In the genomic region with DNA sequence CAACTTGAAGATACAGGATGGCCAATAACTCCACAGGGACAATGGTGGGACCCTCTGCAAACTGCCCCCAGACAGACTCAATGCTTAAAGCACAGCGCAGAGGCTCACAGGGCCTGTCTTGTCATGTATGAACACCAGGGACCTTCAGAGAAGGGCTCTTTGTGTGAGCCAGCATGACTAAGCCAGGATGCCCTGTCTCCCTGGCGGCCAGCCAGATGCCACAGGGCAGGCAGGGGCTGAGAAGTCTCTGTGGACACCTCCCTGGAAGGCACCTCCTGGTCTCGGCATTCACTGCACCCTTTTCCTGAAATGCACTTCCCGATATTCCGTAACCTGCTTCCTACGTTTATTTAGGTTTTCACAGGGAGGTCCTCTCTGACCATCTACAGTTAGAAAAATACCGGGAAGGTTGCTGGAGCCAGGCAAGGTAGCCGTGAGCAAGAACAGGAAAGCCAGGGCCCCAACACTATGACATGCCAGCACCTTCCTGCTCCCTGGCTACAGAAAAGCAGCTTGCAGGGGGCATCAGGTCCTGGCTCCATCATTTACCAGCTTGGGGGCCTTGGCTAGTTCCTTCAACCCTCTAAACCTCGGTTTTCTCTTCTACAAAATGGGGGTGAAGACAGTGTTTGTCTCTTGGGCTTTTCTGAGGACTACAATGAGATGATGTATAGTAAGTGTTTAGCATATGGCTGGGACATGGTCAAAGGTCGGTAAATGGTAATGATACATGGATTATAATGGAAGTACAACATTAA, we compare ENCODE assay signal across 8 cellular contexts.
DNase-seq lines count a peak whose midpoint lies in the region; TF ChIP-seq lines count a peak whose summit lies in the region.
"Had no signal": no experiment of that assay in that cellular context is flagged by ENCODE, and none has a peak within 500 bp of the region (broad histone marks: within the 10 kb centered on the region; RNA-seq: fewer than 3 reads in every experiment).

No MANE protein-coding gene starts in this region.

- no peak overlapping the region for H3K23ac ChIP-seq in neuronal stem cell (ENCODE audit: low read depth, low read length, poor library complexity)

- H3K9me3 ChIP-seq in breast epithelium (no peaks in the 10 kb centered on the region), neuronal stem cell (replicated peaks in 1 of 2; ENCODE audit: control insufficient read depth in 2 of 2, insufficient read depth in 1 of 2, low read depth in 1 of 2, low read length in 2 of 2) (no peaks in the 10 kb centered on the region)
- H3K9me3 ChIP-seq: ascending aorta had no signal

- peak overlapping the region; percentile 17 for H3K9ac ChIP-seq in neuronal stem cell (ENCODE audit: low read depth, low read length, poor library complexity)

- H3K4me3 ChIP-seq in breast epithelium (no peak overlapping the region), neuronal stem cell (ENCODE audit: low read length in 2 of 2) (no peak overlapping the region)
- H3K4me3 ChIP-seq: ascending aorta had no signal

- H2AFZ ChIP-seq in neuronal stem cell (ENCODE audit: low read length) = no peak overlapping the region

- no peaks in the 10 kb centered on the region for H3K79me1 ChIP-seq in neuronal stem cell (ENCODE audit: low read depth, low read length)

- H3K27ac ChIP-seq in breast epithelium = no peak overlapping the region
- H3K27ac ChIP-seq in neuronal stem cell (replicated peaks; ENCODE audit: low read length) = no peak overlapping the region
- H3K27ac ChIP-seq: ascending aorta had no signal

- H2BK120ac ChIP-seq in neuronal stem cell (ENCODE audit: low read depth, low read length) = no peak overlapping the region

- H3K27me3 ChIP-seq in breast epithelium (no peaks in the 10 kb centered on the region), neuronal stem cell (ENCODE audit: control insufficient read depth in 3 of 3, insufficient read depth in 3 of 3, low read depth in 1 of 3, low read length in 3 of 3) (no peaks in the 10 kb centered on the region)
- H3K27me3 ChIP-seq: ascending aorta had no signal

- TF ChIP-seq CTCF in breast epithelium (IDR thresholded peaks at IDR 0.05) = peak in 1 of 3 donors; percentile 39

- no peak overlapping the region for H2AK5ac ChIP-seq in neuronal stem cell (ENCODE audit: low read depth, low read length)

- H3K4ac ChIP-seq in neuronal stem cell (ENCODE audit: low read length) = no peak overlapping the region

- H4K91ac ChIP-seq in neuronal stem cell (ENCODE audit: low read depth, low read length, poor library complexity) = no peak overlapping the region

- peak; percentile 62 for DNase-seq in DMS79 treated with DMSO at 0.1 percent for 48 hours (lab: John Stamatoyannopoulos, UW)
- peak; percentile 37 for DNase-seq in MV-4-11 (lab: John Stamatoyannopoulos, UW)
- DNase-seq in breast epithelium (ENCODE audit: low spot score in 2 of 2) = peak; percentile 70 to 77
- DNase-seq in neuronal stem cell (ENCODE audit: low spot score) = no peak
- no peak for DNase-seq in NCI-H187 treated with DMSO at 0.1 percent for 48 hours (lab: John Stamatoyannopoulos, UW)
- no peak for DNase-seq in NOMO-1 (lab: John Stamatoyannopoulos, UW; ENCODE audit: unreplicated experiment in 2 of 2)
- no peak for DNase-seq in stimulated activated CD4-positive, alpha-beta T cell treated with anti-CD3 and anti-CD28 coated beads, Interleukin-2, amount 100 ng/mL, for 48 hours

- no peak overlapping the region for H2BK15ac ChIP-seq in neuronal stem cell (ENCODE audit: low read length)

- no peak overlapping the region for H3K4me2 ChIP-seq in neuronal stem cell (ENCODE audit: insufficient read depth, low read length, poor library complexity, severe bottlenecking)

- H3K14ac ChIP-seq in neuronal stem cell (ENCODE audit: low read length) = peak overlapping the region; percentile 12

- no peak overlapping the region for H4K8ac ChIP-seq in neuronal stem cell (ENCODE audit: low read depth, low read length)

- TF ChIP-seq POLR2A in breast epithelium (IDR thresholded peaks at IDR 0.05) = no peak

- H3K4me1 ChIP-seq in breast epithelium = peaks cover 0 to 4% of the 10 kb centered on the region in 2 donors
- peaks cover 0 to 4% of the 10 kb centered on the region in 2 donors for H3K4me1 ChIP-seq in neuronal stem cell (ENCODE audit: control insufficient read depth in 2 of 2, insufficient read depth in 1 of 2, low read depth in 1 of 2, low read length in 2 of 2)

- H3K36me3 ChIP-seq in breast epithelium (no peaks in the 10 kb centered on the region), neuronal stem cell (replicated peaks in 1 of 2; ENCODE audit: control insufficient read depth in 2 of 2, insufficient read depth in 2 of 2, low read length in 2 of 2) (no peaks in the 10 kb centered on the region)
- H3K36me3 ChIP-seq: ascending aorta had no signal

- WGBS in neuronal stem cell (ENCODE audit: extremely low coverage in 2 of 2, insufficient read length in 2 of 2, insufficient replicate concordance in 1 of 2), 2 donors = no CpG with 5 or more reads among the region's 10 CpGs

- no peak overlapping the region for H2BK12ac ChIP-seq in neuronal stem cell (ENCODE audit: low read length)

- no peak overlapping the region for H2BK5ac ChIP-seq in neuronal stem cell (ENCODE audit: low read length)

- intact Hi-C loops in breast epithelium (cut with DNase I; ENCODE audit: low total_unique reads) = no loop called here

- H3K18ac ChIP-seq in neuronal stem cell (ENCODE audit: low read length) = no peak overlapping the region

Comparison
In these comparisons a context has a peak if more than half of its experiments do, and no peak if none do; other contexts are left out.
1. DNase-seq: peak in DMS79 treated with DMSO at 0.1 percent for 48 hours (single experiment), MV-4-11 (single experiment) and breast epithelium (2 of 2); none in neuronal stem cell (single experiment), NCI-H187 treated with DMSO at 0.1 percent for 48 hours (single experiment), NOMO-1 (0 of 2) and stimulated activated CD4-positive, alpha-beta T cell treated with anti-CD3 and anti-CD28 coated beads, Interleukin-2, amount 100 ng/mL, for 48 hours (0 of 2).